Comparison of ENCODE assay signal across 19 cellular contexts in genomic region chr18:3540805-3541548, GRCh38.
A peak's percentile ranks its signal among the peaks of the same experiment; 100 is the strongest.
DNase-seq lines count a peak whose midpoint lies in the region; ATAC-seq and TF ChIP-seq lines count a peak whose summit lies in the region.
"Had no signal": no experiment of that assay in that cellular context is flagged by ENCODE, and none has a peak within 500 bp of the region (broad histone marks: within the 10 kb centered on the region; RNA-seq: fewer than 3 reads in every experiment).

No MANE protein-coding gene starts in this region.

- no peaks in the 10 kb centered on the region for H3K9me3 Mint-ChIP-seq in activated T-cell treated with anti-CD3 and anti-CD28 coated beads, Interleukin-2, amount 50 U/mL, for 24 hours
- H3K9me3 Mint-ChIP-seq in activated T-cell treated with anti-CD3 and anti-CD28 coated beads, Interleukin-2, amount 50 U/mL, for 4 hours, result no peaks in the 10 kb centered on the region
- H3K9me3 Mint-ChIP-seq in naive thymus-derived CD8-positive, alpha-beta T cell, result no peaks in the 10 kb centered on the region
- H3K9me3 Mint-ChIP-seq: activated naive CD8-positive, alpha-beta T cell treated with anti-CD3 and anti-CD28 coated beads, Interleukin-2, amount 10 ng/mL, durations not matched to agents 7 days and 5 days; CD8-positive, alpha-beta memory T cell; T-helper 2 cell treated with Interferon-gamma antibody and Interleukin-4, amounts not matched to agents 5 μg/mL and 100 μg/mL, for 36 hours had no signal

- peaks cover 27% of the 10 kb centered on the region for H3K4me1 Mint-ChIP-seq in activated T-cell treated with anti-CD3 and anti-CD28 coated beads, Interleukin-2, amount 50 U/mL, for 24 hours (ENCODE audit: low read depth)
- peaks cover 15% of the 10 kb centered on the region for H3K4me1 Mint-ChIP-seq in activated T-cell treated with anti-CD3 and anti-CD28 coated beads, Interleukin-2, amount 50 U/mL, for 4 hours (ENCODE audit: low read depth)
- H3K4me1 Mint-ChIP-seq in naive thymus-derived CD8-positive, alpha-beta T cell, result no peaks in the 10 kb centered on the region
- H3K4me1 Mint-ChIP-seq: activated naive CD8-positive, alpha-beta T cell treated with anti-CD3 and anti-CD28 coated beads, Interleukin-2, amount 10 ng/mL, durations not matched to agents 7 days and 5 days; CD8-positive, alpha-beta memory T cell had no signal

- H3K36me3 Mint-ChIP-seq in activated T-cell treated with anti-CD3 and anti-CD28 coated beads, Interleukin-2, amount 50 U/mL, for 24 hours (ENCODE audit: low read depth), result no peaks in the 10 kb centered on the region
- no peaks in the 10 kb centered on the region for H3K36me3 Mint-ChIP-seq in activated T-cell treated with anti-CD3 and anti-CD28 coated beads, Interleukin-2, amount 50 U/mL, for 4 hours (ENCODE audit: insufficient read depth)
- no peaks in the 10 kb centered on the region for H3K36me3 Mint-ChIP-seq in naive thymus-derived CD8-positive, alpha-beta T cell
- H3K36me3 Mint-ChIP-seq: activated naive CD8-positive, alpha-beta T cell treated with anti-CD3 and anti-CD28 coated beads, Interleukin-2, amount 10 ng/mL, durations not matched to agents 7 days and 5 days had no signal

- TF ChIP-seq CTCF in transverse colon (IDR thresholded peaks at IDR 0.05) (no peak), GM10266 (IDR thresholded peaks at IDR 0.05; ENCODE audit: control insufficient read depth, insufficient read depth, low read depth, missing control alignments) (no peak)

- intact Hi-C loops in transverse colon (cut with DNase I; ENCODE audit: low total_unique reads), result no loop called here

- no peak for ATAC-seq in activated T-cell treated with anti-CD3 and anti-CD28 coated beads, Interleukin-2, amount 50 U/mL, for 4 hours
- ATAC-seq in naive thymus-derived CD8-positive, alpha-beta T cell, result no peak
- ATAC-seq: Right ventricle myocardium inferior had no signal

- peak overlapping the region; percentile 66 to 80 (median 76) for H3K27ac ChIP-seq in transverse colon
- H3K27ac ChIP-seq: esophagus muscularis mucosa had no signal

- no peaks in the 10 kb centered on the region for H3K36me3 ChIP-seq in transverse colon
- H3K36me3 ChIP-seq: esophagus muscularis mucosa had no signal

- TF ChIP-seq EP300 in transverse colon (IDR thresholded peaks at IDR 0.05; ENCODE audit: low read depth), result no peak

- 44 to 57% methylated on average over 5 to 6 of the region's 6 CpGs for WGBS in transverse colon (ENCODE audit: low coverage in 1 of 2), 2 donors

- no peaks in the 10 kb centered on the region for H3K27me3 ChIP-seq in transverse colon
- H3K27me3 ChIP-seq: esophagus muscularis mucosa had no signal

- peaks cover 7 to 41% (median 9%) of the 10 kb centered on the region in 4 donors for H3K4me1 ChIP-seq in transverse colon

- no peaks in the 10 kb centered on the region for H3K9me3 ChIP-seq in transverse colon
- H3K9me3 ChIP-seq: esophagus muscularis mucosa had no signal

- no peak for DNase-seq in activated T-cell treated with anti-CD3 and anti-CD28 coated beads, Interleukin-2, amount 50 U/mL, for 24 hours
- no peak for DNase-seq in activated T-cell treated with anti-CD3 and anti-CD28 coated beads, Interleukin-2, amount 50 U/mL, for 4 hours
- DNase-seq in RPMI8226, result peak; percentile 61
- peak; percentile 22 for DNase-seq in iPS-NIHi11 (ENCODE audit: low spot score)
- DNase-seq in transverse colon, result peak; percentile 24
- no peak for DNase-seq in naive thymus-derived CD8-positive, alpha-beta T cell
- no peak for DNase-seq in GM10266 (ENCODE audit: extremely low spot score)
- no peak for DNase-seq in NCI-H526 treated with DMSO at 0.1 percent for 48 hours (lab: John Stamatoyannopoulos, UW)
- DNase-seq: activated CD8-positive, alpha-beta memory T cell treated with anti-CD3 and anti-CD28 coated beads for 24 hours; activated naive CD8-positive, alpha-beta T cell treated with anti-CD3 and anti-CD28 coated beads, Interleukin-2, amount 10 ng/mL, durations not matched to agents 7 days and 5 days; CD8-positive, alpha-beta memory T cell; GF-D8; NCI-H510A; nucleus accumbens had no signal

- TF ChIP-seq POLR2A in transverse colon (IDR thresholded peaks at IDR 0.05), result no peak

- POLR2A ChIA-PET in naive thymus-derived CD8-positive, alpha-beta T cell (lab: Charles Lee), result no interaction called here

- no peak overlapping the region for H3K4me3 ChIP-seq in transverse colon
- H3K4me3 ChIP-seq: esophagus muscularis mucosa, lung, skin epidermis had no signal

- in situ Hi-C loops in transverse colon (cut with MboI; ENCODE audit: low pct_ligation_motif_present in 1 of 4, low pct_unique_long_range_greater_than_20kb in 1 of 4, low sequenced_read_pairs in 3 of 4), result no loop called here

- H3K27me3 Mint-ChIP-seq in activated T-cell treated with anti-CD3 and anti-CD28 coated beads, Interleukin-2, amount 50 U/mL, for 24 hours, result peaks cover 4% of the 10 kb centered on the region
- H3K27me3 Mint-ChIP-seq in activated T-cell treated with anti-CD3 and anti-CD28 coated beads, Interleukin-2, amount 50 U/mL, for 4 hours (ENCODE audit: low read depth), result peaks cover 2% of the 10 kb centered on the region
- H3K27me3 Mint-ChIP-seq in naive thymus-derived CD8-positive, alpha-beta T cell, result peaks cover 0 to 3% (median 0%) of the 10 kb centered on the region in 5 donors

- H3K27ac Mint-ChIP-seq in activated T-cell treated with anti-CD3 and anti-CD28 coated beads, Interleukin-2, amount 50 U/mL, for 24 hours, result peak overlapping the region; percentile 83
- no peak overlapping the region for H3K27ac Mint-ChIP-seq in naive thymus-derived CD8-positive, alpha-beta T cell
- H3K27ac Mint-ChIP-seq: activated naive CD8-positive, alpha-beta T cell treated with anti-CD3 and anti-CD28 coated beads, Interleukin-2, amount 10 ng/mL, durations not matched to agents 7 days and 5 days; CD8-positive, alpha-beta memory T cell; T-helper 2 cell treated with Interferon-gamma antibody and Interleukin-4, amounts not matched to agents 5 μg/mL and 100 μg/mL, for 36 hours had no signal

- no peak overlapping the region for H3K4me3 Mint-ChIP-seq in activated T-cell treated with anti-CD3 and anti-CD28 coated beads, Interleukin-2, amount 50 U/mL, for 24 hours
- no peak overlapping the region for H3K4me3 Mint-ChIP-seq in activated T-cell treated with anti-CD3 and anti-CD28 coated beads, Interleukin-2, amount 50 U/mL, for 4 hours
- H3K4me3 Mint-ChIP-seq in naive thymus-derived CD8-positive, alpha-beta T cell, result no peak overlapping the region
- H3K4me3 Mint-ChIP-seq: activated naive CD8-positive, alpha-beta T cell treated with anti-CD3 and anti-CD28 coated beads, Interleukin-2, amount 10 ng/mL, durations not matched to agents 7 days and 5 days; T-helper 2 cell treated with Interferon-gamma antibody and Interleukin-4, amounts not matched to agents 5 μg/mL and 100 μg/mL, for 36 hours had no signal

Comparison
In these comparisons a context has a peak if more than half of its experiments do, and no peak if none do; other contexts are left out.
1. DNase-seq: peak in RPMI8226 (single experiment), iPS-NIHi11 (single experiment) and transverse colon (single experiment); none in activated T-cell treated with anti-CD3 and anti-CD28 coated beads, Interleukin-2, amount 50 U/mL, for 24 hours (single experiment), activated T-cell treated with anti-CD3 and anti-CD28 coated beads, Interleukin-2, amount 50 U/mL, for 4 hours (single experiment), naive thymus-derived CD8-positive, alpha-beta T cell (0 of 10), GM10266 (single experiment) and NCI-H526 treated with DMSO at 0.1 percent for 48 hours (single experiment).